11 cellular contexts compared by ENCODE assay signal in genomic region chr2:160377204-160377995, GRCh38.
DNase-seq lines count a peak whose midpoint lies in the region; ATAC-seq, FAIRE-seq and TF ChIP-seq lines count a peak whose summit lies in the region.
"Had no signal": no experiment of that assay in that cellular context is flagged by ENCODE, and none has a peak within 500 bp of the region (broad histone marks: within the 10 kb centered on the region; RNA-seq: fewer than 3 reads in every experiment).

No MANE protein-coding gene starts in this region.

- no peaks in the 10 kb centered on the region for H3K9me3 Mint-ChIP-seq in dendritic cell treated with granulocyte-macrophage colony-stimulating factor and Interleukin-4, amounts not matched to agents 40 ng/mL and 50 ng/mL, for 4 days
- no peaks in the 10 kb centered on the region for H3K9me3 Mint-ChIP-seq in mesothelial cell of epicardium
- no peaks in the 10 kb centered on the region for H3K9me3 Mint-ChIP-seq in effector memory CD8-positive, alpha-beta T cell
- H3K9me3 Mint-ChIP-seq: stimulated activated naive B cell treated with anti-CD40 and anti-IgM and Interleukin-4, amounts not matched to agents 10 μg/mL and 1 μg/mL and 100 μg/mL, for 72 hours had no signal

- H3K4me1 ChIP-seq in A549 (peaks cover 96% of the 10 kb centered on the region), Karpas-422 (ENCODE audit: low read length) (no peaks in the 10 kb centered on the region)

- TF ChIP-seq CTCF in A549 (IDR thresholded peaks at IDR 0.05): peak; percentile 44
- TF ChIP-seq CTCF in mesothelial cell of epicardium (IDR thresholded peaks at IDR 0.05; ENCODE audit: unreplicated experiment): no peak

- H3K36me3 Mint-ChIP-seq in dendritic cell treated with granulocyte-macrophage colony-stimulating factor and Interleukin-4, amounts not matched to agents 40 ng/mL and 50 ng/mL, for 4 days (ENCODE audit: low read depth): peaks cover 22% of the 10 kb centered on the region
- peaks cover 4% of the 10 kb centered on the region for H3K36me3 Mint-ChIP-seq in mesothelial cell of epicardium
- H3K36me3 Mint-ChIP-seq in effector memory CD8-positive, alpha-beta T cell (ENCODE audit: insufficient read depth): peaks cover 6% of the 10 kb centered on the region

- H3K27me3 Mint-ChIP-seq in dendritic cell treated with granulocyte-macrophage colony-stimulating factor and Interleukin-4, amounts not matched to agents 40 ng/mL and 50 ng/mL, for 4 days: no peaks in the 10 kb centered on the region
- no peaks in the 10 kb centered on the region for H3K27me3 Mint-ChIP-seq in mesothelial cell of epicardium (ENCODE audit: low read depth)
- H3K27me3 Mint-ChIP-seq in effector memory CD8-positive, alpha-beta T cell: no peaks in the 10 kb centered on the region
- H3K27me3 Mint-ChIP-seq: stimulated activated naive B cell treated with anti-CD40 and anti-IgM and Interleukin-4, amounts not matched to agents 10 μg/mL and 1 μg/mL and 100 μg/mL, for 72 hours had no signal

- CTCF ChIA-PET in A549 (lab: Yijun Ruan, JAX): interaction anchor here (0.6 to 4.2 kb wide), 14 partner anchors 8 to 685 kb away, joined by 3 to 30 read pairs (median 4); no protein-coding TSS in a partner anchor

- H3K27me3 ChIP-seq in Karpas-422 (ENCODE audit: low read length): 0 out of 2 replicates have a peak, but pooled peaks cover 3% of the 10 kb centered on the region

- no peak for FAIRE-seq in A549 (lab: Jason Lieb, UNC)
- FAIRE-seq: islet of Langerhans had no signal

- H4K20me1 ChIP-seq in Karpas-422 (ENCODE audit: insufficient read depth, low read depth, low read length): no peaks in the 10 kb centered on the region

- no peak overlapping the region for H3K4me3 Mint-ChIP-seq in dendritic cell treated with granulocyte-macrophage colony-stimulating factor and Interleukin-4, amounts not matched to agents 40 ng/mL and 50 ng/mL, for 4 days
- H3K4me3 Mint-ChIP-seq in mesothelial cell of epicardium: no peak overlapping the region
- peak overlapping the region in 1 of 2 donors; percentile 24 for H3K4me3 Mint-ChIP-seq in effector memory CD8-positive, alpha-beta T cell
- H3K4me3 Mint-ChIP-seq: stimulated activated naive B cell treated with anti-CD40 and anti-IgM and Interleukin-4, amounts not matched to agents 10 μg/mL and 1 μg/mL and 100 μg/mL, for 72 hours had no signal

- WGBS in A549 (ENCODE audit: missing lambda C conversion rate): 42% methylated on average over 6 of the region's 6 CpGs

- in situ Hi-C loops in G401 (cut with HindIII; ENCODE audit: low sequenced_read_pairs): no loop called here

- TF ChIP-seq RAD21 in A549 (conservative IDR thresholded peaks at IDR 0.05 in 1 of 2, IDR thresholded peaks at IDR 0.05 in 1 of 2): peak; percentile 27 to 44; a peak in 3 of 5 replicates

- peak overlapping the region; percentile 63 for H3K27ac Mint-ChIP-seq in dendritic cell treated with granulocyte-macrophage colony-stimulating factor and Interleukin-4, amounts not matched to agents 40 ng/mL and 50 ng/mL, for 4 days
- H3K27ac Mint-ChIP-seq in mesothelial cell of epicardium: peak overlapping the region; percentile 84
- H3K27ac Mint-ChIP-seq in effector memory CD8-positive, alpha-beta T cell: peak overlapping the region in 1 of 2 donors; percentile 6
- H3K27ac Mint-ChIP-seq: stimulated activated naive B cell treated with anti-CD40 and anti-IgM and Interleukin-4, amounts not matched to agents 10 μg/mL and 1 μg/mL and 100 μg/mL, for 72 hours had no signal

- POLR2A ChIA-PET in A549 (lab: Yijun Ruan, JAX): interaction anchor here (0.6 kb wide), 1 partner anchor 13 kb away, joined by 5 read pairs; no protein-coding TSS in a partner anchor

- H3K79me2 ChIP-seq in Karpas-422 (ENCODE audit: low read length): no peaks in the 10 kb centered on the region

- H3K4me2 ChIP-seq in A549: peak overlapping the region; percentile 79
- H3K4me2 ChIP-seq in Karpas-422 (ENCODE audit: low read depth, low read length, poor library complexity, severe bottlenecking): no peak overlapping the region

- TF ChIP-seq POLR2A in A549 (IDR thresholded peaks at IDR 0.05; ENCODE audit: low read length): no peak

- peak in 1 of 2 experiments; percentile 15; a peak in 2 of 6 replicates for ATAC-seq in A549
- no peak for ATAC-seq in HG03108 (IDR thresholded peaks at IDR 0.05; ENCODE audit: unreplicated experiment)
- ATAC-seq in effector memory CD8-positive, alpha-beta T cell (replicated peaks): no peak

- no peak for TF ChIP-seq EP300 in A549 (IDR thresholded peaks at IDR 0.05)

- intact Hi-C loops in dendritic cell treated with granulocyte-macrophage colony-stimulating factor and Interleukin-4, amounts not matched to agents 40 ng/mL and 50 ng/mL, for 4 days (cut with micrococcal nuclease): no loop called here

- H3K4me1 Mint-ChIP-seq in dendritic cell treated with granulocyte-macrophage colony-stimulating factor and Interleukin-4, amounts not matched to agents 40 ng/mL and 50 ng/mL, for 4 days (ENCODE audit: low read depth): peaks cover 89% of the 10 kb centered on the region
- peaks cover 70% of the 10 kb centered on the region for H3K4me1 Mint-ChIP-seq in mesothelial cell of epicardium
- peaks cover 66 to 78% of the 10 kb centered on the region in 2 donors for H3K4me1 Mint-ChIP-seq in effector memory CD8-positive, alpha-beta T cell (ENCODE audit: low read depth in 2 of 2)

- peak overlapping the region; percentile 84 to 88 for H3K27ac ChIP-seq in A549
- no peak overlapping the region for H3K27ac ChIP-seq in Karpas-422 (ENCODE audit: low read length)

- DNase-seq in A549 (ENCODE audit: low read depth in 1 of 2, low spot score in 1 of 2) (no peak), Karpas-422 (peak; percentile 39), mesothelial cell of epicardium (ENCODE audit: low spot score in 2 of 2, unreplicated experiment in 2 of 2) (no peak), G401 (ENCODE audit: low spot score) (no peak), NCI-H1092 (lab: John Stamatoyannopoulos, UW) (no peak)
- no peak for DNase-seq in effector memory CD8-positive, alpha-beta T cell
- DNase-seq: stimulated activated naive B cell treated with anti-CD40 and anti-IgM and Interleukin-4, amounts not matched to agents 10 μg/mL and 1 μg/mL and 100 μg/mL, for 72 hours had no signal

- H3K4me3 ChIP-seq in A549 (no peak overlapping the region), Karpas-422 (ENCODE audit: low read length) (no peak overlapping the region)
- H3K4me3 ChIP-seq: skin epidermis had no signal

- H3K36me3 ChIP-seq in Karpas-422 (ENCODE audit: insufficient read depth, low read length): no peaks in the 10 kb centered on the region

- no peak overlapping the region for H2AFZ ChIP-seq in Karpas-422 (ENCODE audit: low read length)

- H3K9ac ChIP-seq in Karpas-422 (ENCODE audit: low read length): no peak overlapping the region

- H3K9me3 ChIP-seq in A549 (no peaks in the 10 kb centered on the region), Karpas-422 (ENCODE audit: low read length) (no peaks in the 10 kb centered on the region)

- H3K9me2 ChIP-seq in Karpas-422 (replicated peaks; ENCODE audit: insufficient read depth, low read length): no peaks in the 10 kb centered on the region

TF ChIP-seq in A549, 52 proteins besides CTCF, POLR2A, EP300 and RAD21:
- TF ChIP-seq GATA3 (IDR thresholded peaks at IDR 0.05; ENCODE audit: borderline replicate concordance): no peak
- TF ChIP-seq POLR2AphosphoS2 (conservative IDR thresholded peaks at IDR 0.05; ENCODE audit: low read length): no peak
- TF ChIP-seq ZC3H11A (IDR thresholded peaks at IDR 0.05): no peak
- no peak for TF ChIP-seq CBX2 (IDR thresholded peaks at IDR 0.05; ENCODE audit: borderline replicate concordance, low read depth)
- TF ChIP-seq, protein P1, sequence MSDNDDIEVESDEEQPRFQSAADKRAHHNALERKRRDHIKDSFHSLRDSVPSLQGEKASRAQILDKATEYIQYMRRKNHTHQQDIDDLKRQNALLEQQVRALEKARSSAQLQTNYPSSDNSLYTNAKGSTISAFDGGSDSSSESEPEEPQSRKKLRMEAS (IDR thresholded peaks at IDR 0.05): 0 out of 2 replicates have a peak, but pooled peaks have one; percentile 26
- TF ChIP-seq FOXS1 (CRISPR knock-in tag; IDR thresholded peaks at IDR 0.05): no peak
- 0 out of 2 replicates have a peak, but pooled peaks have one; percentile 12 for TF ChIP-seq BHLHE40 (IDR thresholded peaks at IDR 0.05; ENCODE audit: low read depth, low read length)
- no peak for TF ChIP-seq NFE2L2 (conservative IDR thresholded peaks at IDR 0.05; ENCODE audit: low read length)
- TF ChIP-seq RNF2 (IDR thresholded peaks at IDR 0.05; ENCODE audit: borderline replicate concordance, low read depth): no peak
- no peak for TF ChIP-seq JUN (IDR thresholded peaks at IDR 0.05)
- TF ChIP-seq CEBPB (IDR thresholded peaks at IDR 0.05): no peak
- TF ChIP-seq CBX8 (IDR thresholded peaks at IDR 0.05): no peak
TF ChIP-seq in A549: peak in this region for 2.
